In the genomic region with DNA sequence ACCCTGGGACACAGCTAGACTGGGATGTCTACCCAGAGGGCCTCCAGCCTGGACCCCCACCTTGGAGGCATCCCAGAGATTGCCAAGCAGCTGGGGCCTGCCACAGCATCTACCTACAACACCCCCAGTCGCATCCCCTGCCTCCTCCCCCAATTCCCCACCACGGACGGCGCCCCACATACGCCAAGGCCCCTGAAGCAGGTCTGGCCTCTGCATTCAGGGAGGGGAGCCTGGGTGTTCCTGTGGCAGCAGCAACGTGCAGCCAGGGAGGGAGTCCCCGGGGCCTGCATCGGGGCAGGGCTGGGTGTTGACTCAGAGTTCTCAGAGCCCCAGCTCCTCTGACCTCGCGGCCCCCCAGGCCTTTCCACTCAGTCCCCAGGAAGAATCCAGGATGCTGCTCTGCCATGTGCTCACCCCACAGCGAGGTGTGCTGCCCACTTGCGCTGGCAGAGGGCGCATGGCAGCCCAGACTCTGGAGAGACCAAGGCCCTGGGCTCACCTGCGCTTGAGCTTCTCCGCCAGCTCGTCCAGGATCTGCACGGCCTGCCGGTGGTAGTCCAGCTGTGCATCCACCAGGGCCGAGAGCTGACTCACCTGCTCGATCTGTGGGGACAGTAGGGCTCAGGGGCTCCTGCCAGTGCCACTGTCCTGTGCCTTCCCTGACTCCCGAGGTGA, we compare ENCODE assay signal across 13 cellular contexts. TPM values are rescaled to one million over a fixed set of nuclear protein-coding genes. Genes with fewer than 3 reads are reported as not detected.
DNase-seq lines count a peak whose midpoint lies in the region; ATAC-seq and TF ChIP-seq lines count a peak whose summit lies in the region.
"Had no signal": no experiment of that assay in that cellular context is flagged by ENCODE, and none has a peak within 500 bp of the region (broad histone marks: within the 10 kb centered on the region; RNA-seq: fewer than 3 reads in every experiment).

No MANE protein-coding gene starts in this region.

- POLR2A ChIA-PET in AG04450 (lab: Yijun Ruan, JAX) = no interaction called here

- no peaks in the 10 kb centered on the region for H3K27me3 Mint-ChIP-seq in T-helper 17 cell
- H3K27me3 Mint-ChIP-seq in activated T-helper 2 cell treated with anti-CD3 and anti-CD28 coated beads, Interferon-gamma antibody, Interleukin-2, Interleukin-4, amounts not matched to agents 10 μg/mL and 5 μg/mL and 100 μg/mL, durations not matched to agents 14 hours and 24 hours and 36 hours (ENCODE audit: low read depth) = no peaks in the 10 kb centered on the region

- peak overlapping the region; percentile 11 for H3K27ac ChIP-seq in AG04450 (ENCODE audit: low read depth, low read length)
- H3K27ac ChIP-seq: upper lobe of left lung had no signal

- no peaks in the 10 kb centered on the region for H3K27me3 ChIP-seq in AG04450 (ENCODE audit: control insufficient read depth, insufficient read depth, low read length)
- H3K27me3 ChIP-seq: upper lobe of left lung had no signal

- ATAC-seq in T-helper 17 cell = peak; percentile 27
- no peak for ATAC-seq in HG03469 (IDR thresholded peaks at IDR 0.05; ENCODE audit: unreplicated experiment)

- H3K9me3 ChIP-seq in AG04450 (ENCODE audit: control insufficient read depth, insufficient read depth, low read length) = no peaks in the 10 kb centered on the region; the same call in 1 of the 2 replicates
- no peaks in the 10 kb centered on the region for H3K9me3 ChIP-seq in T-helper 17 cell (ENCODE audit: control insufficient read depth, low read length, poor library complexity, severe bottlenecking)
- H3K9me3 ChIP-seq: upper lobe of left lung had no signal

- H3K4me1 Mint-ChIP-seq in T-helper 17 cell = peaks cover 5% of the 10 kb centered on the region
- H3K4me1 Mint-ChIP-seq in activated T-helper 2 cell treated with anti-CD3 and anti-CD28 coated beads, Interferon-gamma antibody, Interleukin-2, Interleukin-4, amounts not matched to agents 10 μg/mL and 5 μg/mL and 100 μg/mL, durations not matched to agents 14 hours and 24 hours and 36 hours (ENCODE audit: low read depth) = peaks cover 2% of the 10 kb centered on the region

- CTCF ChIA-PET in AG04450 (lab: Charles Lee) = interaction anchor here (1.4 to 2.6 kb wide), 2 partner anchors 10 to 38 kb away, joined by 3 to 15 read pairs; a partner anchor contains a TSS

- in situ Hi-C loops in GM13976 (cut with MboI; ENCODE audit: low sequenced_read_pairs, unreplicated experiment) = no loop called here

- H3K9me3 Mint-ChIP-seq in activated T-helper 2 cell treated with anti-CD3 and anti-CD28 coated beads, Interferon-gamma antibody, Interleukin-2, Interleukin-4, amounts not matched to agents 10 μg/mL and 5 μg/mL and 100 μg/mL, durations not matched to agents 14 hours and 24 hours and 36 hours = no peaks in the 10 kb centered on the region

- H3K27ac Mint-ChIP-seq in T-helper 17 cell = no peak overlapping the region
- H3K27ac Mint-ChIP-seq in activated T-helper 2 cell treated with anti-CD3 and anti-CD28 coated beads, Interferon-gamma antibody, Interleukin-2, Interleukin-4, amounts not matched to agents 10 μg/mL and 5 μg/mL and 100 μg/mL, durations not matched to agents 14 hours and 24 hours and 36 hours = no peak overlapping the region

- no peak overlapping the region for H3K4me3 ChIP-seq in AG04450 (ENCODE audit: low read depth, low read length)
- H3K4me3 ChIP-seq: upper lobe of left lung had no signal

- no peak overlapping the region for H3K4me3 Mint-ChIP-seq in T-helper 17 cell
- H3K4me3 Mint-ChIP-seq in activated T-helper 2 cell treated with anti-CD3 and anti-CD28 coated beads, Interferon-gamma antibody, Interleukin-2, Interleukin-4, amounts not matched to agents 10 μg/mL and 5 μg/mL and 100 μg/mL, durations not matched to agents 14 hours and 24 hours and 36 hours (ENCODE audit: low read depth) = no peak overlapping the region

- intact Hi-C loops in activated T-helper 2 cell treated with anti-CD3 and anti-CD28 coated beads, Interferon-gamma antibody, Interleukin-2, Interleukin-4, amounts not matched to agents 10 μg/mL and 5 μg/mL and 100 μg/mL, durations not matched to agents 14 hours and 24 hours and 36 hours (cut with micrococcal nuclease) = no loop called here

- TF ChIP-seq CTCF in AG04450 (IDR thresholded peaks at IDR 0.05; ENCODE audit: low read depth, low read length) (peak; percentile 31), GM13976 (IDR thresholded peaks at IDR 0.05; ENCODE audit: borderline replicate concordance, control extremely low read depth, extremely low read depth, insufficient read depth, missing control alignments) (no peak)

- DNase-seq in AG04450 (ENCODE audit: low read depth, low spot score) = no peak
- DNase-seq in GM13976 (ENCODE audit: low spot score) = peak; percentile 38
- DNase-seq in T-helper 17 cell = no peak
- DNase-seq in iPS-NIHi11 (ENCODE audit: low spot score) = peak; percentile 59
- no peak for DNase-seq in activated T-helper 2 cell treated with anti-CD3 and anti-CD28 coated beads, Interferon-gamma antibody, Interleukin-2, Interleukin-4, amounts not matched to agents 10 μg/mL and 5 μg/mL and 100 μg/mL, durations not matched to agents 14 hours and 24 hours and 36 hours (ENCODE audit: low spot score)
- DNase-seq in DMS114 treated with DMSO at 0.1 percent for 48 hours (lab: John Stamatoyannopoulos, UW; ENCODE audit: unreplicated experiment) = no peak
- DNase-seq in effector CD4-positive, alpha-beta T cell = no peak
- DNase-seq: activated CD4-positive, alpha-beta T cell treated with anti-CD3 and anti-CD28 coated beads, Interleukin-2, amount 50 U/mL, for 4 hours; NCI-H1436; Right ventricle myocardium superior; stimulated activated CD4-positive, alpha-beta T cell treated with anti-CD3 and anti-CD28 coated beads, Interleukin-4, amount 100 ng/mL, for 1 hour had no signal

- H3K36me3 Mint-ChIP-seq in T-helper 17 cell (ENCODE audit: low read depth) = peaks cover 2% of the 10 kb centered on the region
- peaks cover 30% of the 10 kb centered on the region for H3K36me3 Mint-ChIP-seq in activated T-helper 2 cell treated with anti-CD3 and anti-CD28 coated beads, Interferon-gamma antibody, Interleukin-2, Interleukin-4, amounts not matched to agents 10 μg/mL and 5 μg/mL and 100 μg/mL, durations not matched to agents 14 hours and 24 hours and 36 hours (ENCODE audit: low read depth)

RNA-seq across cellular contexts. Expression of a gene that starts 19.6 kb away (rescaled TPM):
- 5.1 and 6.5 TPM in 2 replicates for polyA plus RNA-seq in AG04450 (2011; rRNA removed)
- polyA minus RNA-seq in AG04450 (2011; rRNA and poly(A)+ RNA removed) = 6.7 TPM in 2 replicates
- total RNA-seq in T-helper 17 cell = 10 to 100 TPM; 13.0 to 15.1 TPM
- total RNA-seq in activated T-helper 2 cell treated with anti-CD3 and anti-CD28 coated beads, Interferon-gamma antibody, Interleukin-2, Interleukin-4, amounts not matched to agents 10 μg/mL and 5 μg/mL and 100 μg/mL, durations not matched to agents 14 hours and 24 hours and 36 hours = 19.3 and 20.2 TPM in 2 replicates

RNA-seq across cellular contexts. Expression of a gene that starts 24.4 kb away (rescaled TPM):
- 5.3 and 7.4 TPM in 2 replicates for polyA plus RNA-seq in AG04450 (2011; rRNA removed)
- polyA minus RNA-seq in AG04450 (2011; rRNA and poly(A)+ RNA removed) = 5.3 and 7.5 TPM in 2 replicates
- total RNA-seq in T-helper 17 cell = 1 to 10 TPM; 1.9 to 3.3 TPM
- 15.4 and 17.1 TPM in 2 replicates for total RNA-seq in activated T-helper 2 cell treated with anti-CD3 and anti-CD28 coated beads, Interferon-gamma antibody, Interleukin-2, Interleukin-4, amounts not matched to agents 10 μg/mL and 5 μg/mL and 100 μg/mL, durations not matched to agents 14 hours and 24 hours and 36 hours

RNA-seq across cellular contexts. Expression of a gene that starts 37.3 kb away (rescaled TPM):
- polyA plus RNA-seq in AG04450 (2011; rRNA removed) = 40.2 and 57.9 TPM in 2 replicates
- 34.1 and 38.5 TPM in 2 replicates for polyA minus RNA-seq in AG04450 (2011; rRNA and poly(A)+ RNA removed)
- 10 to 100 TPM; 51.1 to 56.6 TPM for total RNA-seq in T-helper 17 cell
- total RNA-seq in activated T-helper 2 cell treated with anti-CD3 and anti-CD28 coated beads, Interferon-gamma antibody, Interleukin-2, Interleukin-4, amounts not matched to agents 10 μg/mL and 5 μg/mL and 100 μg/mL, durations not matched to agents 14 hours and 24 hours and 36 hours = 49.2 and 56.3 TPM in 2 replicates

RNA-seq across cellular contexts. Expression of a gene that starts 39.4 kb away (rescaled TPM):
- polyA plus RNA-seq in AG04450 (2011; rRNA removed) = 5.0 and 6.0 TPM in 2 replicates
- 5.1 and 6.6 TPM in 2 replicates for polyA minus RNA-seq in AG04450 (2011; rRNA and poly(A)+ RNA removed)
- 10 to 100 TPM; 25.5 to 33.4 TPM for total RNA-seq in T-helper 17 cell
- total RNA-seq in activated T-helper 2 cell treated with anti-CD3 and anti-CD28 coated beads, Interferon-gamma antibody, Interleukin-2, Interleukin-4, amounts not matched to agents 10 μg/mL and 5 μg/mL and 100 μg/mL, durations not matched to agents 14 hours and 24 hours and 36 hours = 81.9 and 87.8 TPM in 2 replicates

RNA-seq across cellular contexts. Expression of a gene that starts 58.6 kb away (rescaled TPM):
- polyA plus RNA-seq in AG04450 (2011; rRNA removed) = 6.8 and 8.9 TPM in 2 replicates
- polyA minus RNA-seq in AG04450 (2011; rRNA and poly(A)+ RNA removed) = 9.4 and 9.6 TPM in 2 replicates
- 1 to 10 TPM; 1.5 to 2.9 TPM for total RNA-seq in T-helper 17 cell
- total RNA-seq in activated T-helper 2 cell treated with anti-CD3 and anti-CD28 coated beads, Interferon-gamma antibody, Interleukin-2, Interleukin-4, amounts not matched to agents 10 μg/mL and 5 μg/mL and 100 μg/mL, durations not matched to agents 14 hours and 24 hours and 36 hours = 26.8 and 32.8 TPM in 2 replicates
- total RNA-seq: Right ventricle myocardium superior had no signal

Comparison
In these comparisons a context has a peak if more than half of its experiments do, and no peak if none do; other contexts are left out.
1. DNase-seq: peak in GM13976 (single experiment) and iPS-NIHi11 (single experiment); none in AG04450 (single experiment), T-helper 17 cell (0 of 3), activated T-helper 2 cell treated with anti-CD3 and anti-CD28 coated beads, Interferon-gamma antibody, Interleukin-2, Interleukin-4, amounts not matched to agents 10 μg/mL and 5 μg/mL and 100 μg/mL, durations not matched to agents 14 hours and 24 hours and 36 hours (single experiment), DMS114 treated with DMSO at 0.1 percent for 48 hours (single experiment) and effector CD4-positive, alpha-beta T cell (single experiment).